Comparison of ENCODE assay signal across 23 cellular contexts in the genomic region with DNA sequence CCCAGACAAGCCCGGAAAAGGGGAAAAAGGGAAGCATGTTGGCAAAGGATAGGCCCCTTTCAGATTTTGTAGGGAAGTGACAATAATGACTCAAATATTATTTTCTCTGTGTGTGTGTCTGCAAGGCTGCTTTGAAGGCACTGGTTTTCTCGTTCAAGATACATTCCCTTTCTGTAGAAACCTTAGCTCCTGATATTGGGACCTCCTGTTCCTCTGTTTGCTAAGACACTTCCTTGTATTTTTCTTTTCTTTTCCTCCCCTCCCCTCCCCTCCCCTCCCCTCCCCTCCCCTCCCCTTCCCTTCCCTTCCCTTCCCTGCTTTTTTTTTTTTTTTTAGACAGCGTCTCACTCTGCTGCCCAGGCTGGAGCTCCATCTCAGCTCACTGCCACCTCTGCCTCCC.
"Had no signal": no experiment of that assay in that cellular context is flagged by ENCODE, and none has a peak within 500 bp of the region (broad histone marks: within the 10 kb centered on the region; RNA-seq: fewer than 3 reads in every experiment).

No MANE protein-coding gene starts in this region.

- DNase-seq: immature natural killer cell; kidney; left colon; left lung; lower lobe of right lung; mammary epithelial cell; naive thymus-derived CD8-positive, alpha-beta T cell; nucleus accumbens; pancreas; posterior cingulate gyrus; retina; right cardiac atrium; sigmoid colon; small intestine; spleen; stimulated activated CD4-positive, alpha-beta T cell treated with anti-CD3 and anti-CD28 coated beads, Interleukin-4, amount 100 ng/mL, for 24 hours; stimulated activated naive CD4-positive, alpha-beta T cell; uterus had no signal

- H3K27me3 ChIP-seq: left lung, pancreas, sigmoid colon, spleen, suprapubic skin, tibial nerve, uterus had no signal

- H3K4me1 ChIP-seq: lower lobe of right lung, pancreas, prostate gland, spleen, suprapubic skin had no signal

- FAIRE-seq: islet of Langerhans, kidney, pancreas, small intestine had no signal

- ATAC-seq: left colon; left lung; lower lobe of right lung; naive thymus-derived CD8-positive, alpha-beta T cell; pancreas; right cardiac atrium; stimulated activated effector memory CD8-positive, alpha-beta T cell treated with anti-CD3 and anti-CD28 coated beads, Interleukin-12 subunit alpha, Interleukin-12 subunit beta, amount 100 ng/mL, for 72 hours had no signal

- H3K4me3 ChIP-seq: left lung, lower lobe of right lung, pancreas, prostate gland, sigmoid colon, spleen, suprapubic skin, tibial nerve, uterus had no signal

- H3K36me3 ChIP-seq: left lung, lower lobe of right lung, pancreas, prostate gland, sigmoid colon, spleen, suprapubic skin, tibial nerve, uterus had no signal

- H3K9me3 ChIP-seq: left lung, lower lobe of right lung, pancreas, prostate gland, sigmoid colon, spleen, suprapubic skin, tibial nerve, uterus had no signal

- H3K27ac ChIP-seq: left lung, lower lobe of right lung, pancreas, prostate gland, sigmoid colon, spleen, suprapubic skin, tibial nerve, uterus had no signal
